18 cellular contexts compared by ENCODE assay signal in genomic region chr10:117674641-117675040, GRCh38.
A peak's percentile ranks its signal among the peaks of the same experiment; 100 is the strongest.
DNase-seq lines count a peak whose midpoint lies in the region; TF ChIP-seq lines count a peak whose summit lies in the region.
"Had no signal": no experiment of that assay in that cellular context is flagged by ENCODE, and none has a peak within 500 bp of the region (broad histone marks: within the 10 kb centered on the region; RNA-seq: fewer than 3 reads in every experiment).

No MANE protein-coding gene starts in this region.

- no peaks in the 10 kb centered on the region for H3K36me3 Mint-ChIP-seq in neural progenitor cell
- H3K36me3 Mint-ChIP-seq in progenitor cell of endocrine pancreas (ENCODE audit: insufficient read depth) = no peaks in the 10 kb centered on the region
- H3K36me3 Mint-ChIP-seq: CD8-positive, alpha-beta T cell had no signal

- H3K27ac Mint-ChIP-seq in neural progenitor cell (peak overlapping the region; percentile 43), progenitor cell of endocrine pancreas (no peak overlapping the region)
- H3K27ac Mint-ChIP-seq: B cell; CD8-positive, alpha-beta T cell; GM23338 had no signal

- peaks cover 17% of the 10 kb centered on the region for H3F3A ChIP-seq in neural progenitor cell (ENCODE audit: low read depth)

- H3K4me3 Mint-ChIP-seq in neural progenitor cell = no peak overlapping the region
- no peak overlapping the region for H3K4me3 Mint-ChIP-seq in progenitor cell of endocrine pancreas (ENCODE audit: low read depth)
- H3K4me3 Mint-ChIP-seq: B cell; CD8-positive, alpha-beta T cell; GM23338 had no signal

- no peaks in the 10 kb centered on the region for H3K27me3 ChIP-seq in neural progenitor cell
- H3K27me3 ChIP-seq: BLaER1 treated with 17β-estradiol and CSF1 and Interleukin-3, amounts not matched to agents 10 nM and 100 nM had no signal

- H2AFZ ChIP-seq in neural progenitor cell (replicated peaks) = no peak overlapping the region
- H2AFZ ChIP-seq: GM23338 had no signal

- no peak for TF ChIP-seq CTCF in AG10803 (conservative IDR thresholded peaks at IDR 0.05; ENCODE audit: low read length)
- no peak for TF ChIP-seq CTCF in neural progenitor cell (IDR thresholded peaks at IDR 0.05)
- TF ChIP-seq CTCF in progenitor cell of endocrine pancreas (IDR thresholded peaks at IDR 0.05; ENCODE audit: unreplicated experiment) = no peak

- peaks cover 36% of the 10 kb centered on the region for H3K4me1 ChIP-seq in neural progenitor cell
- H3K4me1 ChIP-seq: BLaER1 treated with 17β-estradiol and CSF1 and Interleukin-3, amounts not matched to agents 10 nM and 100 nM had no signal

- H3K4me1 Mint-ChIP-seq in neural progenitor cell (peaks cover 32% of the 10 kb centered on the region), progenitor cell of endocrine pancreas (ENCODE audit: low read depth) (no peaks in the 10 kb centered on the region)
- H3K4me1 Mint-ChIP-seq: B cell had no signal

- H3K27me3 Mint-ChIP-seq in neural progenitor cell (ENCODE audit: insufficient read depth, low read depth) (peaks cover 11% of the 10 kb centered on the region), progenitor cell of endocrine pancreas (peaks cover 50% of the 10 kb centered on the region)

- no peaks in the 10 kb centered on the region for H4K20me1 ChIP-seq in neural progenitor cell (ENCODE audit: low read depth)
- H4K20me1 ChIP-seq: BLaER1 treated with 17β-estradiol and CSF1 and Interleukin-3, amounts not matched to agents 10 nM and 100 nM had no signal

- peak overlapping the region; percentile 58 for H3K4me2 ChIP-seq in neural progenitor cell
- H3K4me2 ChIP-seq: BLaER1 treated with 17β-estradiol and CSF1 and Interleukin-3, amounts not matched to agents 10 nM and 100 nM; GM23338 had no signal

- peaks cover 3% of the 10 kb centered on the region for H3K9me3 Mint-ChIP-seq in neural progenitor cell
- H3K9me3 Mint-ChIP-seq in progenitor cell of endocrine pancreas (ENCODE audit: low read depth) = no peaks in the 10 kb centered on the region
- H3K9me3 Mint-ChIP-seq: CD8-positive, alpha-beta T cell; GM23338 had no signal

- no peaks in the 10 kb centered on the region for H3K36me3 ChIP-seq in neural progenitor cell
- H3K36me3 ChIP-seq: BLaER1 treated with 17β-estradiol and CSF1 and Interleukin-3, amounts not matched to agents 10 nM and 100 nM had no signal

- DNase-seq in AG10803 (ENCODE audit: low read depth) (peak; percentile 44), astrocyte of the hippocampus (ENCODE audit: low read depth, low spot score) (peak; percentile 62), iris pigment epithelial cell (ENCODE audit: low read depth) (peak; percentile 71), neural progenitor cell (ENCODE audit: low spot score) (no peak), progenitor cell of endocrine pancreas (ENCODE audit: low spot score, unreplicated experiment) (no peak), DMS 273 (lab: John Stamatoyannopoulos, UW; ENCODE audit: unreplicated experiment) (no peak), NCI-H446 (lab: John Stamatoyannopoulos, UW) (no peak)
- DNase-seq: 8988T; Calu3; CD8-positive, alpha-beta T cell; DMS 273 treated with DMSO at 0.1 percent for 48 hours; DMS53; DND-41; HCEC 1CT had no signal

- no peak overlapping the region for H3K9ac ChIP-seq in neural progenitor cell
- H3K9ac ChIP-seq: BLaER1 treated with 17β-estradiol and CSF1 and Interleukin-3, amounts not matched to agents 10 nM and 100 nM had no signal

- H3K4me3 ChIP-seq in AG10803 (ENCODE audit: low read length) (no peak overlapping the region), neural progenitor cell (no peak overlapping the region)
- H3K4me3 ChIP-seq: BLaER1 treated with 17β-estradiol and CSF1 and Interleukin-3, amounts not matched to agents 10 nM and 100 nM; GM23338 had no signal

- no peaks in the 10 kb centered on the region for H3K79me2 ChIP-seq in neural progenitor cell (ENCODE audit: low read depth)

- no peak overlapping the region for H3K27ac ChIP-seq in neural progenitor cell
- H3K27ac ChIP-seq: BLaER1 treated with 17β-estradiol and CSF1 and Interleukin-3, amounts not matched to agents 10 nM and 100 nM; HL-60 had no signal

- no peaks in the 10 kb centered on the region for H3K9me3 ChIP-seq in neural progenitor cell (ENCODE audit: low read depth)
- H3K9me3 ChIP-seq: BLaER1 treated with 17β-estradiol and CSF1 and Interleukin-3, amounts not matched to agents 10 nM and 100 nM had no signal

Comparison
In these comparisons a context has a peak if more than half of its experiments do, and no peak if none do; other contexts are left out.
1. DNase-seq: peak in AG10803 (single experiment), astrocyte of the hippocampus (single experiment) and iris pigment epithelial cell (single experiment); none in neural progenitor cell (single experiment), progenitor cell of endocrine pancreas (single experiment), DMS 273 (single experiment) and NCI-H446 (0 of 2).